Comparison of ENCODE assay signal across 12 cellular contexts in genomic region chr18:10927290-10927979, GRCh38.
A peak's percentile ranks its signal among the peaks of the same experiment; 100 is the strongest.
DNase-seq lines count a peak whose midpoint lies in the region; ATAC-seq and TF ChIP-seq lines count a peak whose summit lies in the region.
"Had no signal": no experiment of that assay in that cellular context is flagged by ENCODE, and none has a peak within 500 bp of the region (broad histone marks: within the 10 kb centered on the region; RNA-seq: fewer than 3 reads in every experiment).

No MANE protein-coding gene starts in this region.

- H3K79me2 ChIP-seq in smooth muscle cell (ENCODE audit: low read depth): no peaks in the 10 kb centered on the region

- H3K4me3 ChIP-seq in GM12865 (ENCODE audit: low read depth, low read length): peak overlapping the region; percentile 36
- H3K4me3 ChIP-seq in smooth muscle cell: no peak overlapping the region
- H3K4me3 ChIP-seq in colonic mucosa: no peak overlapping the region
- H3K4me3 ChIP-seq: K562 had no signal

- H3K36me3 ChIP-seq in smooth muscle cell (ENCODE audit: low read depth): no peaks in the 10 kb centered on the region
- H3K36me3 ChIP-seq in colonic mucosa: no peaks in the 10 kb centered on the region

- H3F3A ChIP-seq in smooth muscle cell (ENCODE audit: low read depth): peaks cover 7% of the 10 kb centered on the region

- peak overlapping the region; percentile 24 for H3K4me2 ChIP-seq in smooth muscle cell

- H2AFZ ChIP-seq in smooth muscle cell (ENCODE audit: low read depth): no peak overlapping the region

- WGBS in smooth muscle cell (ENCODE audit: low lambda C conversion rate): 54% methylated on average over 12 of the region's 12 CpGs

- H3K9ac ChIP-seq in smooth muscle cell (ENCODE audit: low read depth): no peak overlapping the region
- H3K9ac ChIP-seq in colonic mucosa (ENCODE audit: low read depth in 2 of 2, low read length in 2 of 2): no peak overlapping the region

- H3K27ac ChIP-seq in smooth muscle cell (ENCODE audit: low read depth) (peak overlapping the region; percentile 73), colonic mucosa (no peak overlapping the region)
- H3K27ac ChIP-seq: foreskin keratinocyte had no signal

- DNase-seq in GM12865 (ENCODE audit: low read depth) (no peak), amniotic epithelial cell (ENCODE audit: low read depth) (peak; percentile 72), left ventricle myocardium superior (no peak), smooth muscle cell (lab: John Stamatoyannopoulos, UW; ENCODE audit: unreplicated experiment) (no peak), activated gamma-delta T cell (lab: John Stamatoyannopoulos, UW) (no peak), colonic mucosa (no peak), NCI-H2081 (lab: John Stamatoyannopoulos, UW) (no peak)
- DNase-seq: activated naive CD4-positive, alpha-beta T cell treated with Interleukin-2 at 50 U/mL for 16 hours; naive thymus-derived CD8-positive, alpha-beta T cell had no signal

- no peaks in the 10 kb centered on the region for H4K20me1 ChIP-seq in smooth muscle cell (ENCODE audit: low read depth)

- intact Hi-C loops in left ventricle myocardium superior (cut with micrococcal nuclease) (no loop called here), colonic mucosa (cut with DNase I) (no loop called here)

- peaks cover 10% of the 10 kb centered on the region for H3K4me1 ChIP-seq in smooth muscle cell (ENCODE audit: low read depth)
- no peaks in the 10 kb centered on the region for H3K4me1 ChIP-seq in colonic mucosa
- H3K4me1 ChIP-seq: foreskin keratinocyte had no signal

- TF ChIP-seq CTCF in GM12865 (IDR thresholded peaks at IDR 0.05; ENCODE audit: insufficient read depth, low read depth, low read length, missing control alignments) (no peak), smooth muscle cell (IDR thresholded peaks at IDR 0.05; ENCODE audit: borderline replicate concordance, insufficient read depth, poor library complexity, severe bottlenecking) (no peak), colonic mucosa (IDR thresholded peaks at IDR 0.05) (no peak)

- H3K27me3 ChIP-seq in smooth muscle cell (ENCODE audit: low read depth) (no peaks in the 10 kb centered on the region), colonic mucosa (no peaks in the 10 kb centered on the region)
- H3K27me3 ChIP-seq: foreskin keratinocyte had no signal

- no peaks in the 10 kb centered on the region for H3K9me3 ChIP-seq in smooth muscle cell (replicated peaks; ENCODE audit: low read depth)
- no peaks in the 10 kb centered on the region for H3K9me3 ChIP-seq in colonic mucosa

- peak; percentile 76 for ATAC-seq in left ventricle myocardium superior
- ATAC-seq in GM19035 (IDR thresholded peaks at IDR 0.05; ENCODE audit: unreplicated experiment): no peak
- ATAC-seq: foreskin keratinocyte; K562; naive thymus-derived CD8-positive, alpha-beta T cell had no signal
